Comparison of ENCODE assay signal across 1 cellular context in genomic region chr18:58805482-58806187, GRCh38.
TF ChIP-seq lines count a peak whose summit lies in the region.

No MANE protein-coding gene starts in this region.

TF ChIP-seq in H1, 55 proteins besides CTCF, POLR2A, EP300 and RAD21 (continued from another document):
- TF ChIP-seq, protein P1, sequence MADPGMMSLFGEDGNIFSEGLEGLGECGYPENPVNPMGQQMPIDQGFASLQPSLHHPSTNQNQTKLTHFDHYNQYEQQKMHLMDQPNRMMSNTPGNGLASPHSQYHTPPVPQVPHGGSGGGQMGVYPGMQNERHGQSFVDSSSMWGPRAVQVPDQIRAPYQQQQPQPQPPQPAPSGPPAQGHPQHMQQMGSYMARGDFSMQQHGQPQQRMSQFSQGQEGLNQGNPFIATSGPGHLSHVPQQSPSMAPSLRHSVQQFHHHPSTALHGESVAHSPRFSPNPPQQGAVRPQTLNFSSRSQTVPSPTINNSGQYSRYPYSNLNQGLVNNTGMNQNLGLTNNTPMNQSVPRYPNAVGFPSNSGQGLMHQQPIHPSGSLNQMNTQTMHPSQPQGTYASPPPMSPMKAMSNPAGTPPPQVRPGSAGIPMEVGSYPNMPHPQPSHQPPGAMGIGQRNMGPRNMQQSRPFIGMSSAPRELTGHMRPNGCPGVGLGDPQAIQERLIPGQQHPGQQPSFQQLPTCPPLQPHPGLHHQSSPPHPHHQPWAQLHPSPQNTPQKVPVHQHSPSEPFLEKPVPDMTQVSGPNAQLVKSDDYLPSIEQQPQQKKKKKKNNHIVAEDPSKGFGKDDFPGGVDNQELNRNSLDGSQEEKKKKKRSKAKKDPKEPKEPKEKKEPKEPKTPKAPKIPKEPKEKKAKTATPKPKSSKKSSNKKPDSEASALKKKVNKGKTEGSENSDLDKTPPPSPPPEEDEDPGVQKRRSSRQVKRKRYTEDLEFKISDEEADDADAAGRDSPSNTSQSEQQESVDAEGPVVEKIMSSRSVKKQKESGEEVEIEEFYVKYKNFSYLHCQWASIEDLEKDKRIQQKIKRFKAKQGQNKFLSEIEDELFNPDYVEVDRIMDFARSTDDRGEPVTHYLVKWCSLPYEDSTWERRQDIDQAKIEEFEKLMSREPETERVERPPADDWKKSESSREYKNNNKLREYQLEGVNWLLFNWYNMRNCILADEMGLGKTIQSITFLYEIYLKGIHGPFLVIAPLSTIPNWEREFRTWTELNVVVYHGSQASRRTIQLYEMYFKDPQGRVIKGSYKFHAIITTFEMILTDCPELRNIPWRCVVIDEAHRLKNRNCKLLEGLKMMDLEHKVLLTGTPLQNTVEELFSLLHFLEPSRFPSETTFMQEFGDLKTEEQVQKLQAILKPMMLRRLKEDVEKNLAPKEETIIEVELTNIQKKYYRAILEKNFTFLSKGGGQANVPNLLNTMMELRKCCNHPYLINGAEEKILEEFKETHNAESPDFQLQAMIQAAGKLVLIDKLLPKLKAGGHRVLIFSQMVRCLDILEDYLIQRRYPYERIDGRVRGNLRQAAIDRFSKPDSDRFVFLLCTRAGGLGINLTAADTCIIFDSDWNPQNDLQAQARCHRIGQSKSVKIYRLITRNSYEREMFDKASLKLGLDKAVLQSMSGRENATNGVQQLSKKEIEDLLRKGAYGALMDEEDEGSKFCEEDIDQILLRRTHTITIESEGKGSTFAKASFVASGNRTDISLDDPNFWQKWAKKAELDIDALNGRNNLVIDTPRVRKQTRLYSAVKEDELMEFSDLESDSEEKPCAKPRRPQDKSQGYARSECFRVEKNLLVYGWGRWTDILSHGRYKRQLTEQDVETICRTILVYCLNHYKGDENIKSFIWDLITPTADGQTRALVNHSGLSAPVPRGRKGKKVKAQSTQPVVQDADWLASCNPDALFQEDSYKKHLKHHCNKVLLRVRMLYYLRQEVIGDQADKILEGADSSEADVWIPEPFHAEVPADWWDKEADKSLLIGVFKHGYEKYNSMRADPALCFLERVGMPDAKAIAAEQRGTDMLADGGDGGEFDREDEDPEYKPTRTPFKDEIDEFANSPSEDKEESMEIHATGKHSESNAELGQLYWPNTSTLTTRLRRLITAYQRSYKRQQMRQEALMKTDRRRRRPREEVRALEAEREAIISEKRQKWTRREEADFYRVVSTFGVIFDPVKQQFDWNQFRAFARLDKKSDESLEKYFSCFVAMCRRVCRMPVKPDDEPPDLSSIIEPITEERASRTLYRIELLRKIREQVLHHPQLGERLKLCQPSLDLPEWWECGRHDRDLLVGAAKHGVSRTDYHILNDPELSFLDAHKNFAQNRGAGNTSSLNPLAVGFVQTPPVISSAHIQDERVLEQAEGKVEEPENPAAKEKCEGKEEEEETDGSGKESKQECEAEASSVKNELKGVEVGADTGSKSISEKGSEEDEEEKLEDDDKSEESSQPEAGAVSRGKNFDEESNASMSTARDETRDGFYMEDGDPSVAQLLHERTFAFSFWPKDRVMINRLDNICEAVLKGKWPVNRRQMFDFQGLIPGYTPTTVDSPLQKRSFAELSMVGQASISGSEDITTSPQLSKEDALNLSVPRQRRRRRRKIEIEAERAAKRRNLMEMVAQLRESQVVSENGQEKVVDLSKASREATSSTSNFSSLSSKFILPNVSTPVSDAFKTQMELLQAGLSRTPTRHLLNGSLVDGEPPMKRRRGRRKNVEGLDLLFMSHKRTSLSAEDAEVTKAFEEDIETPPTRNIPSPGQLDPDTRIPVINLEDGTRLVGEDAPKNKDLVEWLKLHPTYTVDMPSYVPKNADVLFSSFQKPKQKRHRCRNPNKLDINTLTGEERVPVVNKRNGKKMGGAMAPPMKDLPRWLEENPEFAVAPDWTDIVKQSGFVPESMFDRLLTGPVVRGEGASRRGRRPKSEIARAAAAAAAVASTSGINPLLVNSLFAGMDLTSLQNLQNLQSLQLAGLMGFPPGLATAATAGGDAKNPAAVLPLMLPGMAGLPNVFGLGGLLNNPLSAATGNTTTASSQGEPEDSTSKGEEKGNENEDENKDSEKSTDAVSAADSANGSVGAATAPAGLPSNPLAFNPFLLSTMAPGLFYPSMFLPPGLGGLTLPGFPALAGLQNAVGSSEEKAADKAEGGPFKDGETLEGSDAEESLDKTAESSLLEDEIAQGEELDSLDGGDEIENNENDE (IDR thresholded peaks at IDR 0.05; ENCODE audit: insufficient replicate concordance, low read length) = no peak
- TF ChIP-seq TAF7 (optimal IDR thresholded peaks at IDR 0.05; ENCODE audit: borderline replicate concordance, low read depth, low read length) = no peak
- TF ChIP-seq, protein P2, sequence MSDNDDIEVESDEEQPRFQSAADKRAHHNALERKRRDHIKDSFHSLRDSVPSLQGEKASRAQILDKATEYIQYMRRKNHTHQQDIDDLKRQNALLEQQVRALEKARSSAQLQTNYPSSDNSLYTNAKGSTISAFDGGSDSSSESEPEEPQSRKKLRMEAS (IDR thresholded peaks at IDR 0.05) = no peak
